ENCODE assay signal across 30 cellular contexts in the genomic region with DNA sequence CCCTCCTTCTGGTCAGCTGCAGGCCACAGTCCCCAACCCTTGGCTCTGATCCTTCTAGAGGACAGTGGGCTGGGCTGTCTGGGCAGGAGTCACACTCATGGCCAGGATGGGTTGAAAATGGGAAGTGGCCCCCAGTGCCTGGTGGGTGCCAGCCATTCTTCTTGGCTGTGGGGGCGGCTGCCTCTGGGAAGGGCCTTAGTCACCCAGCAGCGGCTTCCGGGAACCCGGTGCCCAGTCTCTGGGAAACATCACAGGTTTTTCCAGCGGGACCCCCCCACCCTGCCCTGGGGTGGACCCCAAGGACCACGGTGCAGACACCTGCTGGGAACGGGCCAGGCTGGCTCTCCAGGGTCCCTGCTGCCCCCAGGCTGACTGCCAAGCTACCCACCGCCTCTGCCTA. TPM values are rescaled to one million over a fixed set of nuclear protein-coding genes. Genes with fewer than 3 reads are reported as not detected.
"Had no signal": no experiment of that assay in that cellular context is flagged by ENCODE, and none has a peak within 500 bp of the region (broad histone marks: within the 10 kb centered on the region; RNA-seq: fewer than 3 reads in every experiment).

No MANE protein-coding gene starts in this region.

- H3K27ac Mint-ChIP-seq: activated CD4-positive, alpha-beta T cell treated with anti-CD3 and anti-CD28 coated beads, Interleukin-2, amount 10 ng/mL, durations not matched to agents 7 days and 5 days; activated CD8-positive, alpha-beta T cell treated with anti-CD3 and anti-CD28 coated beads, Interleukin-2, amount 10 ng/mL, durations not matched to agents 7 days and 5 days; activated naive CD4-positive, alpha-beta T cell treated with anti-CD3 and anti-CD28 coated beads, Interleukin-2, amount 50 U/mL, for 72 hours; activated T-helper 17 cell treated with anti-CD3 and anti-CD28 coated beads, Interleukin-2, amount 50 U/mL, for 72 hours; brain; neural progenitor cell; progenitor cell of endocrine pancreas; T-cell; T-helper 2 cell treated with Interferon-gamma antibody and Interleukin-4, amounts not matched to agents 5 μg/mL and 100 μg/mL, for 36 hours had no signal

- ATAC-seq: activated CD8-positive, alpha-beta T cell treated with anti-CD3 and anti-CD28 coated beads, Interleukin-2, amount 10 ng/mL, durations not matched to agents 7 days and 5 days; activated naive CD4-positive, alpha-beta T cell treated with anti-CD3 and anti-CD28 coated beads, Interleukin-2, amount 50 U/mL, for 72 hours; activated T-helper 17 cell treated with anti-CD3 and anti-CD28 coated beads, Interleukin-2, amount 50 U/mL, for 72 hours; stimulated activated naive CD8-positive, alpha-beta T cell treated with anti-CD3 and anti-CD28 coated beads, Interleukin-15, Interleukin-2, amounts not matched to agents 100 U/mL and 50 U/mL, for 24 hours; T-cell had no signal

- H3K4me3 Mint-ChIP-seq: activated CD4-positive, alpha-beta T cell treated with anti-CD3 and anti-CD28 coated beads, Interleukin-2, amount 10 ng/mL, durations not matched to agents 7 days and 5 days; activated CD8-positive, alpha-beta T cell treated with anti-CD3 and anti-CD28 coated beads, Interleukin-2, amount 10 ng/mL, durations not matched to agents 7 days and 5 days; activated T-helper 17 cell treated with anti-CD3 and anti-CD28 coated beads, Interleukin-2, amount 50 U/mL, for 72 hours; brain; neural progenitor cell; T-cell; T-helper 2 cell treated with Interferon-gamma antibody and Interleukin-4, amounts not matched to agents 5 μg/mL and 100 μg/mL, for 36 hours had no signal

- H3K4me1 ChIP-seq: neural progenitor cell, thyroid gland, uterus had no signal

- H2AFZ ChIP-seq: neural progenitor cell had no signal

- H3K9me3 ChIP-seq: thyroid gland, uterus had no signal

- DNase-seq: activated CD4-positive, alpha-beta T cell treated with anti-CD3 and anti-CD28 coated beads, Interleukin-2, amount 10 ng/mL, durations not matched to agents 7 days and 5 days; activated CD4-positive, CD25-positive, alpha-beta regulatory T cell treated with anti-CD3 and anti-CD28 coated beads, Interleukin-2, amount 50 U/mL, for 72 hours; activated CD8-positive, alpha-beta T cell treated with anti-CD3 and anti-CD28 coated beads, Interleukin-2, amount 10 ng/mL, durations not matched to agents 7 days and 5 days; dermis blood vessel endothelial cell; effector CD8-positive, alpha-beta T cell; erythroblast; foreskin fibroblast; mesenchymal stem cell; stimulated activated CD4-positive, alpha-beta T cell treated with anti-CD3 and anti-CD28 coated beads, Interleukin-12 subunit alpha, Interleukin-12 subunit beta, amount 100 ng/mL, for 4 hours; stimulated activated CD4-positive, alpha-beta T cell treated with anti-CD3 and anti-CD28 coated beads, Interleukin-4, amount 100 ng/mL, for 4 hours; stimulated activated naive CD8-positive, alpha-beta T cell treated with anti-CD3 and anti-CD28 coated beads, Interleukin-15, Interleukin-2, amounts not matched to agents 100 U/mL and 50 U/mL, for 24 hours; T-cell; thyroid gland; uterus; WERI-Rb-1 had no signal

- H3K27ac ChIP-seq: neural progenitor cell, thyroid gland, uterus, WERI-Rb-1 had no signal

- H3K36me3 ChIP-seq: neural progenitor cell, thyroid gland, uterus, WERI-Rb-1 had no signal

- H3K36me3 Mint-ChIP-seq: activated naive CD4-positive, alpha-beta T cell treated with anti-CD3 and anti-CD28 coated beads, Interleukin-2, amount 50 U/mL, for 72 hours; brain; neural progenitor cell; T-cell had no signal

- H3K4me2 ChIP-seq: neural progenitor cell had no signal

- H3K9ac ChIP-seq: neural progenitor cell had no signal

- H3K9me3 Mint-ChIP-seq: activated naive CD4-positive, alpha-beta T cell treated with anti-CD3 and anti-CD28 coated beads, Interleukin-2, amount 50 U/mL, for 72 hours; T-helper 2 cell treated with Interferon-gamma antibody and Interleukin-4, amounts not matched to agents 5 μg/mL and 100 μg/mL, for 36 hours had no signal

- H3K4me3 ChIP-seq: neural progenitor cell, thyroid gland, uterus had no signal

- H3K27me3 Mint-ChIP-seq: activated T-helper 17 cell treated with anti-CD3 and anti-CD28 coated beads, Interleukin-2, amount 50 U/mL, for 72 hours; brain; progenitor cell of endocrine pancreas had no signal

- H3K27me3 ChIP-seq: neural progenitor cell, thyroid gland, uterus had no signal

- H3K4me1 Mint-ChIP-seq: activated CD4-positive, alpha-beta T cell treated with anti-CD3 and anti-CD28 coated beads, Interleukin-2, amount 10 ng/mL, durations not matched to agents 7 days and 5 days; activated T-helper 17 cell treated with anti-CD3 and anti-CD28 coated beads, Interleukin-2, amount 50 U/mL, for 72 hours; brain; neural progenitor cell; T-cell had no signal

RNA-seq across cellular contexts. Expression of gene SLC7A10, which starts 27.3 kb away (rescaled TPM):
- total RNA-seq: activated CD4-positive, alpha-beta T cell treated with anti-CD3 and anti-CD28 coated beads, Interleukin-2, amount 10 ng/mL, durations not matched to agents 7 days and 5 days; activated CD8-positive, alpha-beta T cell treated with anti-CD3 and anti-CD28 coated beads, Interleukin-2, amount 10 ng/mL, durations not matched to agents 7 days and 5 days; activated naive CD4-positive, alpha-beta T cell treated with anti-CD3 and anti-CD28 coated beads, Interleukin-2, amount 50 U/mL, for 72 hours; activated T-helper 17 cell treated with anti-CD3 and anti-CD28 coated beads, Interleukin-2, amount 50 U/mL, for 72 hours; cardiac septum; chondrocyte; fibroblast of lung; glomerular endothelial cell; kidney; mononuclear cell; myocyte; osteoblast; T-cell; uterus had no signal
- polyA plus RNA-seq: aorta, fibroblast of lung had no signal

RNA-seq across cellular contexts. Expression of gene CEBPA, which starts 49.4 kb away (rescaled TPM):
- polyA plus RNA-seq: fibroblast of lung had no signal

RNA-seq across cellular contexts. Expression of gene LRP3, which starts 58.8 kb away (rescaled TPM):
- total RNA-seq: activated CD8-positive, alpha-beta T cell treated with anti-CD3 and anti-CD28 coated beads, Interleukin-2, amount 10 ng/mL, durations not matched to agents 7 days and 5 days; activated T-helper 17 cell treated with anti-CD3 and anti-CD28 coated beads, Interleukin-2, amount 50 U/mL, for 72 hours had no signal
